Comparison of ENCODE assay signal across 8 cellular contexts in the genomic region with DNA sequence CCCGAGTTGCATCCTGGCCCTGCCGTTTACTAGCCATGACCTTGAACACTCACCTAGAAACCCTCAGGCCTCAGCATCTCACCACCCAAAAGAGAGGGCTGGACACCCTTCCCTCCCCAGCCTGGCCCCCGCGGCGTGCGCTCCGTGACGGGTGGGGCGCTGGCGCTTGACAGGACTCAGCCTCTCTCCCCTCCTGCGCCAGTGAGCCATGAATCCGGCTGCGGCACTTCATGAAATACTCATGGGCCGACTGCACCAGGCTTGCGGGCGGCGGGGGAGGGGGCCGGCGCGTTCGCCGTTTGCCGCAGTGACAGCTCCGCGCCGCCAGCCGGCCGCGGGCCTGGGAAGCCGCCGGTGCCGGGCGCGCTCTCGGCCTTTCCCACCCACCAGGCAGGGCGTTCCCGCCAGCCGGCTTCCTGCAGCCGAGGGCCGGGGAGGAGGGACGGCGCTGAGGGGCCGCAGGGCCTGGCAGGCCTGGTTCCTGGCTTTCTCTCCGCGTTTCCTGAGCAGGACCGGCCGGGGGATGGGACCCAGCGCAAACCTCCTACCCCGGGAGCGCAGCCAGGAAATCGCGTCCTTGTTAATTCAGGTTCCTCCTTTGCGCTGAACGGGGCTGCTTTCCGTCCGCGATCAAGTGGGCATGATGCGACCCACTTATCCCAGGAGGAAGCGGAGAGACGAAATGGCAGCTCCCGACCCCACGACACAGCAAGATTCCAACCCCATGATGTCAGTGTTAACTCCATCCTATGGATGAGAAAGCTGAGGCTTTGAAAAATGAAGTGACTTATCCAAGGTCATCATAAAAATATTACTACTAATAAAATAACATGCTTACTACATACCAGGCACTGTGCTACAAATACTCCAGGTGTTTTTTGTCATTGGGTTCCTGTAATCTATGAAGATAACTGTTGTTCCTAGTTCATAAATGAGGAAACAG. TPM values are rescaled to one million over a fixed set of nuclear protein-coding genes. Genes with fewer than 3 reads are reported as not detected.
DNase-seq lines count a peak whose midpoint lies in the region; ATAC-seq and TF ChIP-seq lines count a peak whose summit lies in the region.

No MANE protein-coding gene starts in this region.

- H3K4me3 ChIP-seq in HAP-1 (peak overlapping the region; percentile 28), right lobe of liver (peak overlapping the region; percentile 49 to 61 (median 52))

- peaks cover 3% of the 10 kb centered on the region; the same call in 1 of the 2 replicates for H3K4me1 ChIP-seq in ES-I3 (ENCODE audit: insufficient read depth, low read length)
- peaks cover 10% of the 10 kb centered on the region; the same call in 1 of the 2 replicates for H3K4me1 ChIP-seq in HAP-1
- no peaks in the 10 kb centered on the region for H3K4me1 ChIP-seq in right lobe of liver

- peak; percentile 43 for TF ChIP-seq POLR2A in right lobe of liver (IDR thresholded peaks at IDR 0.05)

- ATAC-seq in right lobe of liver: peak; percentile 87 to 92 (median 92)
- no peak for ATAC-seq in GM18870 (IDR thresholded peaks at IDR 0.05; ENCODE audit: unreplicated experiment)

- intact Hi-C loops in right lobe of liver (cut with DNase I): no loop called here

- no peaks in the 10 kb centered on the region for H3K27me3 ChIP-seq in HAP-1 (ENCODE audit: low read depth)
- no peaks in the 10 kb centered on the region for H3K27me3 ChIP-seq in right lobe of liver

- peak; percentile 55 to 78 for DNase-seq in HAP-1 (ENCODE audit: low spot score in 2 of 2)
- DNase-seq in NCI-H2107 treated with DMSO at 0.1 percent for 48 hours (lab: John Stamatoyannopoulos, UW; ENCODE audit: unreplicated experiment): peak; percentile 20
- DNase-seq in activated CD4-positive, alpha-beta T cell treated with anti-CD3 and anti-CD28 coated beads, Interleukin-2, amount 50 U/mL, for 4 hours: peak; percentile 34 to 43
- peak; percentile 96 for DNase-seq in dermis blood vessel endothelial cell
- peak; percentile 76 to 82 (median 77) for DNase-seq in right lobe of liver
- peak; percentile 53 for DNase-seq in stimulated activated CD4-positive, alpha-beta T cell treated with anti-CD3 and anti-CD28 coated beads, Interleukin-4, amount 100 ng/mL, for 24 hours

- H3K9ac ChIP-seq in ES-I3 (ENCODE audit: low read depth, low read length): peak overlapping the region; percentile 63; the same call in 1 of the 2 replicates

- in situ Hi-C loops in HAP-1 (cut with MboI; ENCODE audit: low sequenced_read_pairs): no loop called here

- 3% methylated on average over 20 of the region's 62 CpGs for WGBS in right lobe of liver (ENCODE audit: insufficient coverage, low coverage, low lambda C conversion rate, missing lambda C conversion rate)

- peak; percentile 5 to 31 (median 10) for TF ChIP-seq CTCF in right lobe of liver (IDR thresholded peaks at IDR 0.05)

- H3K9me3 ChIP-seq in ES-I3 (ENCODE audit: control insufficient read depth, insufficient read depth, low read length) (no peaks in the 10 kb centered on the region), HAP-1 (no peaks in the 10 kb centered on the region), right lobe of liver (no peaks in the 10 kb centered on the region)

- peak overlapping the region; percentile 31 to 63 (median 49) for H3K27ac ChIP-seq in right lobe of liver

- H3K36me3 ChIP-seq in ES-I3 (ENCODE audit: insufficient read depth, low read length) (no peaks in the 10 kb centered on the region), HAP-1 (replicated peaks) (no peaks in the 10 kb centered on the region), right lobe of liver (no peaks in the 10 kb centered on the region)

RNA-seq across cellular contexts. Expression of gene LUZP1, which starts 9.1 kb away (rescaled TPM):
- total RNA-seq in dermis blood vessel endothelial cell: 51.9 and 66.4 TPM in 2 replicates
- 1 to 10 TPM; 4.1 to 8.0 (median 6.1) TPM for total RNA-seq in right lobe of liver

RNA-seq across cellular contexts. Expression of gene HTR1D, which starts 39.6 kb away (rescaled TPM):
- total RNA-seq in dermis blood vessel endothelial cell (0.28 and 0.85 TPM in 2 replicates), right lobe of liver (not detected)

Comparison
In these comparisons a context has a peak if more than half of its experiments do, and no peak if none do; other contexts are left out.
1. DNase-seq: peak in every context shown above with its lines; median percentile 96 in dermis blood vessel endothelial cell; 77 in right lobe of liver; 66 in HAP-1; 53 in stimulated activated CD4-positive, alpha-beta T cell treated with anti-CD3 and anti-CD28 coated beads, Interleukin-4, amount 100 ng/mL, for 24 hours; 38 in activated CD4-positive, alpha-beta T cell treated with anti-CD3 and anti-CD28 coated beads, Interleukin-2, amount 50 U/mL, for 4 hours; 20 in NCI-H2107 treated with DMSO at 0.1 percent for 48 hours.